Comparison of ENCODE assay signal across 18 cellular contexts in genomic region chr20:2122921-2123320, GRCh38. TPM values are rescaled to one million over a fixed set of nuclear protein-coding genes. Genes with fewer than 3 reads are reported as not detected.
DNase-seq lines count a peak whose midpoint lies in the region; ATAC-seq and TF ChIP-seq lines count a peak whose summit lies in the region.
"Had no signal": no experiment of that assay in that cellular context is flagged by ENCODE, and none has a peak within 500 bp of the region (broad histone marks: within the 10 kb centered on the region; RNA-seq: fewer than 3 reads in every experiment).

No MANE protein-coding gene starts in this region.

- H3K27ac Mint-ChIP-seq in activated naive CD4-positive, alpha-beta T cell treated with anti-CD3 and anti-CD28 coated beads, Interleukin-2, amount 50 U/mL, for 72 hours: no peak overlapping the region
- H3K27ac Mint-ChIP-seq: activated naive CD4-positive, alpha-beta T cell treated with anti-CD3 and anti-CD28 coated beads, Interleukin-2, amount 50 U/mL, for 24 hours had no signal

- H3K36me3 Mint-ChIP-seq in activated naive CD4-positive, alpha-beta T cell treated with anti-CD3 and anti-CD28 coated beads, Interleukin-2, amount 50 U/mL, for 72 hours: peaks cover 19 to 40% of the 10 kb centered on the region in 2 donors

- H3K4me1 ChIP-seq in esophagus muscularis mucosa (peaks cover 71 to 96% (median 94%) of the 10 kb centered on the region in 4 donors), smooth muscle cell (ENCODE audit: low read depth) (no peaks in the 10 kb centered on the region)
- H3K4me1 ChIP-seq: foreskin keratinocyte had no signal

- H3K79me2 ChIP-seq in smooth muscle cell (ENCODE audit: low read depth): peaks cover 98% of the 10 kb centered on the region

- H3K36me3 ChIP-seq in esophagus muscularis mucosa (peaks cover 0 to 15% (median 5%) of the 10 kb centered on the region in 4 donors), smooth muscle cell (ENCODE audit: low read depth) (peaks cover under 1% of the 10 kb centered on the region)

- H2AFZ ChIP-seq in smooth muscle cell (ENCODE audit: low read depth): no peak overlapping the region

- no peak for TF ChIP-seq EP300 in esophagus muscularis mucosa (IDR thresholded peaks at IDR 0.05)

- H3K27me3 ChIP-seq in esophagus muscularis mucosa (no peaks in the 10 kb centered on the region), smooth muscle cell (ENCODE audit: low read depth) (no peaks in the 10 kb centered on the region)
- H3K27me3 ChIP-seq: foreskin keratinocyte, vagina had no signal

- H4K20me1 ChIP-seq in smooth muscle cell (ENCODE audit: low read depth): peaks cover 98% of the 10 kb centered on the region

- DNase-seq in EH (ENCODE audit: low read depth) (peak; percentile 6), esophagus muscularis mucosa (ENCODE audit: extremely low spot score) (no peak), iris pigment epithelial cell (ENCODE audit: low read depth) (peak; percentile 41), smooth muscle cell (lab: John Stamatoyannopoulos, UW; ENCODE audit: unreplicated experiment) (no peak), caudate nucleus (lab: John Stamatoyannopoulos, UW) (no peak), LoVo (ENCODE audit: low spot score) (no peak), COLO829 (ENCODE audit: low spot score) (no peak)
- DNase-seq in activated naive CD4-positive, alpha-beta T cell treated with anti-CD3 and anti-CD28 coated beads, Interleukin-2, amount 50 U/mL, for 72 hours (ENCODE audit: low spot score in 2 of 2): no peak
- DNase-seq: activated CD4-positive, alpha-beta T cell treated with anti-CD3 and anti-CD28 coated beads, Interleukin-2, amount 50 U/mL, for 4 hours; activated T-cell treated with anti-CD3 and anti-CD28 coated beads, Interleukin-2, amount 50 U/mL, for 1 hour; effector CD8-positive, alpha-beta T cell; foreskin keratinocyte; naive B cell; NCI-H2227 treated with DMSO at 0.1 percent for 48 hours; NK-92 treated with Interleukin-12 subunit alpha and Interleukin-12 subunit beta, amount 100 ng/mL, for 24 hours; psoas muscle had no signal

- TF ChIP-seq POLR2A in esophagus muscularis mucosa (IDR thresholded peaks at IDR 0.05; ENCODE audit: low read depth): no peak

- no peak for ATAC-seq in activated naive CD4-positive, alpha-beta T cell treated with anti-CD3 and anti-CD28 coated beads, Interleukin-2, amount 50 U/mL, for 72 hours
- ATAC-seq: foreskin keratinocyte had no signal

- H3K9me3 ChIP-seq in esophagus muscularis mucosa (no peaks in the 10 kb centered on the region), smooth muscle cell (replicated peaks; ENCODE audit: low read depth) (no peaks in the 10 kb centered on the region)
- H3K9me3 ChIP-seq: psoas muscle, vagina had no signal

- H3K4me3 ChIP-seq in esophagus muscularis mucosa (no peak overlapping the region), smooth muscle cell (no peak overlapping the region)
- H3K4me3 ChIP-seq: psoas muscle, vagina had no signal

- H3K4me2 ChIP-seq in smooth muscle cell: no peak overlapping the region

- intact Hi-C loops in esophagus muscularis mucosa (cut with DNase I): no loop called here

- H3K9me3 Mint-ChIP-seq in activated naive CD4-positive, alpha-beta T cell treated with anti-CD3 and anti-CD28 coated beads, Interleukin-2, amount 50 U/mL, for 72 hours: peaks cover 5 to 16% of the 10 kb centered on the region in 2 donors
- H3K9me3 Mint-ChIP-seq: activated naive CD4-positive, alpha-beta T cell treated with anti-CD3 and anti-CD28 coated beads, Interleukin-2, amount 50 U/mL, for 24 hours; naive B cell had no signal

- H3F3A ChIP-seq in smooth muscle cell (ENCODE audit: low read depth): no peaks in the 10 kb centered on the region

- H3K9ac ChIP-seq in smooth muscle cell (ENCODE audit: low read depth): no peak overlapping the region

- TF ChIP-seq CTCF in esophagus muscularis mucosa (IDR thresholded peaks at IDR 0.05): no peak
- TF ChIP-seq CTCF in smooth muscle cell (IDR thresholded peaks at IDR 0.05; ENCODE audit: borderline replicate concordance, insufficient read depth, poor library complexity, severe bottlenecking): no peak

- H3K27ac ChIP-seq in esophagus muscularis mucosa (replicated peaks in 1 of 4) (peak overlapping the region; percentile 35 to 66 (median 57)), smooth muscle cell (ENCODE audit: low read depth) (peak overlapping the region; percentile 33), caudate nucleus (ENCODE audit: low read depth, low read length) (no peak overlapping the region)
- H3K27ac ChIP-seq: foreskin keratinocyte, psoas muscle, vagina had no signal

- 28% methylated on average over 6 of the region's 6 CpGs for WGBS in esophagus muscularis mucosa
- WGBS in smooth muscle cell (ENCODE audit: low lambda C conversion rate): 77% methylated on average over 6 of the region's 6 CpGs

RNA-seq across cellular contexts. Expression of gene STK35, which starts 21.3 kb away (rescaled TPM):
- total RNA-seq in esophagus muscularis mucosa: 10 to 100 TPM; 19.2 to 24.1 (median 22.8) TPM
- total RNA-seq in smooth muscle cell: 14.6 and 15.6 TPM in 2 replicates
- polyA plus RNA-seq in smooth muscle cell: 9.6 and 11.3 TPM in 2 replicates
- 10 to 100 TPM; 23.5 to 23.8 TPM for total RNA-seq in activated naive CD4-positive, alpha-beta T cell treated with anti-CD3 and anti-CD28 coated beads, Interleukin-2, amount 50 U/mL, for 72 hours

Comparison
In these comparisons a context has a peak if more than half of its experiments do, and no peak if none do; other contexts are left out.
1. DNase-seq: peak in EH (single experiment) and iris pigment epithelial cell (single experiment); none in esophagus muscularis mucosa (single experiment), smooth muscle cell (single experiment), caudate nucleus (0 of 61), LoVo (single experiment), COLO829 (single experiment) and activated naive CD4-positive, alpha-beta T cell treated with anti-CD3 and anti-CD28 coated beads, Interleukin-2, amount 50 U/mL, for 72 hours (0 of 2).